8 cellular contexts compared by ENCODE assay signal in the genomic region with DNA sequence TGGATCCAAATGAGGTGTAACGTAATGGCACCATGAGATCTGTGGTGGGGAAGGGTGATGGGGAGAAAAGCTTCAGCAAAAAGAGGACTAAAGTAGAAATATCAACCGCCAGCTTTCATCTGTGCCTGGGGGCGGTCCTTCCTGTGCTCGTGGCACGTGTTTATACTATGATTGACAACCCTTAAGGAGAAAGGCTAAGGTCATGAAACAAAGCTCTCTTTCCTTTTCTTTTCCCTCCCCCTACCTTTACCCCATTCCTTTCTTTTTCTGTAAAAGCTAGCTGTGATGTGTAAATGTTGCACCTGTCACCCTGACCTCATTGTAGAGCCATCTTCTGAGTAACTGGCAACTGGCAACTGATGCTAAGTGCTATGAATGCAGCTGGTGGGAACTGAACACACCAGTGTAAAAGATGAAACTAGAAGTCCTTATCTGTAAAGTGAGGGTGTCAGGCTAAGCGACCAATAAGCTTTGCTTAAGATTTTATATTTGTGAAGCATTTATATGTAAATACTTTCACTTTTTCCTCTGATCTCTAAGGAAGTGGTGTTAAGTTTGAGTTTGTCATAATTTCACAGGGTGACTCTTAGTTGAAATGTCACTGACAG.
A peak's percentile ranks its signal among the peaks of the same experiment; 100 is the strongest.
DNase-seq lines count a peak whose midpoint lies in the region; ATAC-seq and TF ChIP-seq lines count a peak whose summit lies in the region.

No MANE protein-coding gene starts in this region.

- no peak for TF ChIP-seq CTCF in PC-3 (conservative IDR thresholded peaks at IDR 0.05; ENCODE audit: low read depth, low read length)

- no peaks in the 10 kb centered on the region for H3F3A ChIP-seq in PC-3 (ENCODE audit: low read length, unreplicated experiment)

- peaks cover 35 to 37% of the 10 kb centered on the region in 2 donors for H3K4me1 Mint-ChIP-seq in effector memory CD8-positive, alpha-beta T cell (ENCODE audit: low read depth in 2 of 2)

- no peak overlapping the region for H3K4me3 ChIP-seq in PC-3 (ENCODE audit: low read length)

- no peaks in the 10 kb centered on the region for H3K36me3 ChIP-seq in PC-3 (ENCODE audit: low read depth, low read length)

- no peak overlapping the region for H3K4me2 ChIP-seq in PC-3 (ENCODE audit: low read length)

- H3K36me3 Mint-ChIP-seq in effector memory CD8-positive, alpha-beta T cell (ENCODE audit: insufficient read depth), result peaks cover 21% of the 10 kb centered on the region

- no peaks in the 10 kb centered on the region for H3K9me3 Mint-ChIP-seq in effector memory CD8-positive, alpha-beta T cell

- no peaks in the 10 kb centered on the region for H3K79me2 ChIP-seq in PC-3 (ENCODE audit: low read length)

- H3K9me2 ChIP-seq in PC-3 (replicated peaks; ENCODE audit: low read length), result no peaks in the 10 kb centered on the region

- 0 out of 2 replicates have a peak, but pooled peaks cover 4% of the 10 kb centered on the region for H3K9me3 ChIP-seq in PC-3 (ENCODE audit: low read length)

- peak; percentile 22 for DNase-seq in UCSD-AML1 (lab: John Stamatoyannopoulos, UW; ENCODE audit: unreplicated experiment)
- DNase-seq in effector memory CD8-positive, alpha-beta T cell, result peak; percentile 56 to 65 (median 60)
- DNase-seq in stimulated activated CD8-positive, alpha-beta memory T cell treated with anti-CD3 and anti-CD28 coated beads, Interleukin-15, amount 100 ng/mL, for 48 hours (ENCODE audit: low read depth in 2 of 2), result peak; percentile 22 to 28
- no peak for DNase-seq in NCI-H774 (lab: John Stamatoyannopoulos, UW)
- DNase-seq in midbrain (lab: John Stamatoyannopoulos, UW), result no peak
- no peak for DNase-seq in PC-3

- H4K20me1 ChIP-seq in PC-3 (ENCODE audit: low read length), result no peaks in the 10 kb centered on the region

- H2AFZ ChIP-seq in PC-3 (ENCODE audit: low read length), result no peak overlapping the region

- peaks cover 17% of the 10 kb centered on the region; the same call in 1 of the 2 replicates for H3K27me3 ChIP-seq in PC-3 (ENCODE audit: low read length)

- H3K27me3 Mint-ChIP-seq in effector memory CD8-positive, alpha-beta T cell, result no peaks in the 10 kb centered on the region

- no peaks in the 10 kb centered on the region for H3K4me1 ChIP-seq in PC-3 (ENCODE audit: insufficient read depth, low read length)

- no TSS peak for BruUV-seq in PC-3 (replicated peaks; lab: Mats Ljungman, UMichigan)

- H3K27ac ChIP-seq in PC-3 (ENCODE audit: low read length), result no peak overlapping the region

- CTCF ChIA-PET in PC-3 (lab: Charles Lee), result no interaction called here

- peak overlapping the region; percentile 97 for H3K27ac Mint-ChIP-seq in effector memory CD8-positive, alpha-beta T cell

- peak overlapping the region; percentile 88 to 91 for H3K4me3 Mint-ChIP-seq in effector memory CD8-positive, alpha-beta T cell

- intact Hi-C loops in PC-3 (cut with micrococcal nuclease), result no loop called here

- no peak overlapping the region for H3K9ac ChIP-seq in PC-3 (ENCODE audit: low read length)

- peak; percentile 58 for ATAC-seq in GM19324 (IDR thresholded peaks at IDR 0.05; ENCODE audit: low FRiP score, unreplicated experiment)
- peak; percentile 63 for ATAC-seq in HG03135 (IDR thresholded peaks at IDR 0.05; ENCODE audit: unreplicated experiment)
- peak; percentile 73 for ATAC-seq in effector memory CD8-positive, alpha-beta T cell (replicated peaks)
- no peak for ATAC-seq in PC-3

- POLR2A ChIA-PET in PC-3 (lab: Charles Lee; ENCODE audit: unreplicated experiment), result no interaction called here

Comparison
In these comparisons a context has a peak if more than half of its experiments do, and no peak if none do; other contexts are left out.
1. DNase-seq: peak in UCSD-AML1 (single experiment), effector memory CD8-positive, alpha-beta T cell (3 of 3) and stimulated activated CD8-positive, alpha-beta memory T cell treated with anti-CD3 and anti-CD28 coated beads, Interleukin-15, amount 100 ng/mL, for 48 hours (2 of 2); none in NCI-H774 (single experiment), midbrain (single experiment) and PC-3 (single experiment).